Comparison of ENCODE assay signal across 20 cellular contexts in genomic region chr1:92439291-92439690, GRCh38. TPM values are rescaled to one million over a fixed set of nuclear protein-coding genes. Genes with fewer than 3 reads are reported as not detected.
A peak's percentile ranks its signal among the peaks of the same experiment; 100 is the strongest.
DNase-seq lines count a peak whose midpoint lies in the region; ATAC-seq lines count a peak whose summit lies in the region.
"Had no signal": no experiment of that assay in that cellular context is flagged by ENCODE, and none has a peak within 500 bp of the region (broad histone marks: within the 10 kb centered on the region; RNA-seq: fewer than 3 reads in every experiment).

No MANE protein-coding gene starts in this region.

- peaks cover 5 to 7% of the 10 kb centered on the region in 2 donors for H3K9me3 Mint-ChIP-seq in activated naive CD4-positive, alpha-beta T cell treated with anti-CD3 and anti-CD28 coated beads, Interleukin-2, amount 50 U/mL, for 72 hours
- H3K9me3 Mint-ChIP-seq in activated naive CD8-positive, alpha-beta T cell treated with anti-CD3 and anti-CD28 coated beads, Interleukin-2, amount 50 U/mL, for 24 hours, result peaks cover 3% of the 10 kb centered on the region
- H3K9me3 Mint-ChIP-seq: CD8-positive, alpha-beta memory T cell had no signal

- no peaks in the 10 kb centered on the region for H3K4me1 Mint-ChIP-seq in T-helper 17 cell
- peaks cover 11% of the 10 kb centered on the region for H3K4me1 Mint-ChIP-seq in activated naive CD8-positive, alpha-beta T cell treated with anti-CD3 and anti-CD28 coated beads, Interleukin-2, amount 50 U/mL, for 24 hours

- no peaks in the 10 kb centered on the region for H3K9me3 ChIP-seq in T-helper 17 cell (ENCODE audit: control insufficient read depth, low read length, poor library complexity, severe bottlenecking)

- DNase-seq in activated naive CD4-positive, alpha-beta T cell treated with anti-CD3 and anti-CD28 coated beads, Interleukin-2, amount 50 U/mL, for 72 hours (ENCODE audit: low spot score in 2 of 2), result no peak
- DNase-seq in activated naive CD4-positive, alpha-beta T cell treated with Interleukin-2 at 50 U/mL for 16 hours, result no peak
- DNase-seq in T-helper 17 cell (no peak), superior temporal gyrus (ENCODE audit: extremely low spot score) (peak; percentile 2), ureter (ENCODE audit: low spot score) (no peak)
- no peak for DNase-seq in activated naive CD8-positive, alpha-beta T cell treated with anti-CD3 and anti-CD28 coated beads, Interleukin-2, amount 50 U/mL, for 24 hours
- DNase-seq: ACHN; C1 segment of cervical spinal cord; CD8-positive, alpha-beta memory T cell; DMS53; EL; H9; NCI-H1417 treated with DMSO at 0.1 percent for 48 hours; NCI-H187 treated with DMSO at 0.1 percent for 48 hours; NCI-H345; NCI-H524 treated with DMSO at 0.1 percent for 48 hours; PC-9; SIG-M5 had no signal

- peaks cover 6 to 8% of the 10 kb centered on the region in 2 donors for H3K36me3 Mint-ChIP-seq in activated naive CD4-positive, alpha-beta T cell treated with anti-CD3 and anti-CD28 coated beads, Interleukin-2, amount 50 U/mL, for 72 hours
- H3K36me3 Mint-ChIP-seq in T-helper 17 cell (ENCODE audit: low read depth), result no peaks in the 10 kb centered on the region
- H3K36me3 Mint-ChIP-seq in activated naive CD8-positive, alpha-beta T cell treated with anti-CD3 and anti-CD28 coated beads, Interleukin-2, amount 50 U/mL, for 24 hours (ENCODE audit: low read depth), result no peaks in the 10 kb centered on the region

- H3K4me3 Mint-ChIP-seq in T-helper 17 cell, result no peak overlapping the region
- H3K4me3 Mint-ChIP-seq in activated naive CD8-positive, alpha-beta T cell treated with anti-CD3 and anti-CD28 coated beads, Interleukin-2, amount 50 U/mL, for 24 hours, result no peak overlapping the region
- H3K4me3 Mint-ChIP-seq: CD8-positive, alpha-beta memory T cell; H9 had no signal

- ATAC-seq in activated naive CD4-positive, alpha-beta T cell treated with anti-CD3 and anti-CD28 coated beads, Interleukin-2, amount 50 U/mL, for 72 hours, result peak in 1 of 2 donors; percentile 73
- ATAC-seq in T-helper 17 cell (peak; percentile 35), GM21515 (IDR thresholded peaks at IDR 0.05; ENCODE audit: unreplicated experiment) (no peak)
- ATAC-seq in activated naive CD8-positive, alpha-beta T cell treated with anti-CD3 and anti-CD28 coated beads, Interleukin-2, amount 50 U/mL, for 24 hours, result peak; percentile 61

- H3K27ac Mint-ChIP-seq in activated naive CD4-positive, alpha-beta T cell treated with anti-CD3 and anti-CD28 coated beads, Interleukin-2, amount 50 U/mL, for 72 hours, result peak overlapping the region; percentile 36 to 64
- H3K27ac Mint-ChIP-seq in T-helper 17 cell, result no peak overlapping the region
- no peak overlapping the region for H3K27ac Mint-ChIP-seq in activated naive CD8-positive, alpha-beta T cell treated with anti-CD3 and anti-CD28 coated beads, Interleukin-2, amount 50 U/mL, for 24 hours
- H3K27ac Mint-ChIP-seq: H9 had no signal

- no peaks in the 10 kb centered on the region for H3K27me3 Mint-ChIP-seq in T-helper 17 cell
- no peaks in the 10 kb centered on the region for H3K27me3 Mint-ChIP-seq in activated naive CD8-positive, alpha-beta T cell treated with anti-CD3 and anti-CD28 coated beads, Interleukin-2, amount 50 U/mL, for 24 hours

RNA-seq across cellular contexts. Expression of gene GFI1, which starts 47.4 kb away (rescaled TPM):
- 100 to 1,000 TPM in 1 of 2 donors, 10 to 100 TPM in 1; 42.3 to 125 TPM for total RNA-seq in activated naive CD4-positive, alpha-beta T cell treated with anti-CD3 and anti-CD28 coated beads, Interleukin-2, amount 50 U/mL, for 72 hours
- 10 to 100 TPM; 10.2 to 18.8 TPM for total RNA-seq in T-helper 17 cell
- total RNA-seq in ureter, result 2.4 TPM
- total RNA-seq: MCF 10A had no signal

Comparison
In these comparisons a context has a peak if more than half of its experiments do, and no peak if none do; other contexts are left out.
1. H3K27ac Mint-ChIP-seq: peak in activated naive CD4-positive, alpha-beta T cell treated with anti-CD3 and anti-CD28 coated beads, Interleukin-2, amount 50 U/mL, for 72 hours (2 of 2); none in T-helper 17 cell (single experiment) and activated naive CD8-positive, alpha-beta T cell treated with anti-CD3 and anti-CD28 coated beads, Interleukin-2, amount 50 U/mL, for 24 hours (single experiment).